In the genomic region with DNA sequence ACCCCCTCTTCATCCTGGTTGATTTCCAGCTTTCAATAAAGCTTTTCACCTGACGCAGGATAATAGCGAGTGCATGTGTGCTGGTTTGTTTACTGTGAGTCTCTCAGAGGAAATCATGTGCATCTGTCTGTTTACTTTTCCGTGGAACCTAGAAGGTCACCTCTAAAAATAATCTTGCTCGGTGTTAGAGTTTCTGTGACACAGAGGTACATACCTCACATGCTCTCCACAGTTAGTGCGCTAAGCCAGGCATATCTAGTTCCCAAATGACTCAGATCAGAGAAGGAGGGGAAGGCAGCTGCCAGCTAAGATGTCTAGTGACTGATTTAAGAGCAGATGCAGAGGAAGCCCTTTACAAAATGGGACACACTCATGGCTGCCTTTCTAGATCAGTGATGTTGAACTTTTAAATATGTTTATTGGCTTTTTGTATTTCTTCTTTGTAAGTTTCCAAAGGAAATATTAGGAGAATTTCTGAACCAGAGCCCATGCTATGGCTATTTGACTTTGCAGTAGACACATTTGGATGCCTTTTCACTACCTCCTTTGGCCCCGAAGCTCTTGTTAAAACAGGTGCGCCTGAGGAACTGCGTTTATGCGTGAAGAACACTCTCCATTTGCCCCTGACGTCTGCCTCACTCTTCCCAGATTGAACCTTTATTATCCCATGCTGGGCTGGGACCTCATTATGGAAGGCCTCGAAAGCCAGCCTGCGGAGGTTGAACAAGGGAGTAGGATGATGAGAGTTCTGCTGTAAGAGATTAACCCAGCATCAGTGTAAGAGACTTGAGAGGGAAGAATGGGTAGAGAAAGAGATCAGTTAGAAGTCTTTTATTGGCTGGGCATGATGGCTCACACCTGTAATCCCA, we compare ENCODE assay signal across 8 cellular contexts.
DNase-seq lines count a peak whose midpoint lies in the region; ATAC-seq and TF ChIP-seq lines count a peak whose summit lies in the region.

No MANE protein-coding gene starts in this region.

- H3K79me1 ChIP-seq in mesendoderm (ENCODE audit: low read length): no peaks in the 10 kb centered on the region

- no peak overlapping the region for H3K4me3 ChIP-seq in mesendoderm (ENCODE audit: low read length)

- no peak overlapping the region for H3K4me2 ChIP-seq in mesendoderm (ENCODE audit: low read length)

- H3K4me3 Mint-ChIP-seq in activated CD4-positive, alpha-beta T cell treated with anti-CD3 and anti-CD28 coated beads for 36 hours: no peak overlapping the region
- no peak overlapping the region for H3K4me3 Mint-ChIP-seq in activated CD4-positive, alpha-beta T cell treated with anti-CD3 and anti-CD28 coated beads, Interleukin-2, amount 10 ng/mL, durations not matched to agents 24 days and 14 days
- no peak overlapping the region for H3K4me3 Mint-ChIP-seq in activated B cell treated with CpG ODN at 0.5 μM for 24 hours
- no peak overlapping the region for H3K4me3 Mint-ChIP-seq in memory B cell

- no peak overlapping the region for H3K9ac ChIP-seq in mesendoderm (ENCODE audit: low read length)

- CTCF ChIA-PET in activated CD4-positive, alpha-beta T cell treated with anti-CD3 and anti-CD28 coated beads for 36 hours (lab: Charles Lee): interaction anchor here (1.0 kb wide), 1 partner anchor 105 kb away, joined by 3 read pairs; no protein-coding TSS in a partner anchor
- CTCF ChIA-PET in activated B cell treated with CpG ODN at 0.5 μM for 24 hours (lab: Charles Lee): no interaction called here

- whole genome bisulfite sequencing in mesendoderm (ENCODE audit: extremely low coverage, insufficient coverage, low lambda C conversion rate): no CpG with 5 or more reads among the region's 12 CpGs

- no peak overlapping the region for H3K27ac ChIP-seq in mesendoderm (ENCODE audit: low read depth, low read length)

- H3K27me3 ChIP-seq in mesendoderm (ENCODE audit: insufficient read depth, low read length, poor library complexity): no peaks in the 10 kb centered on the region

- no peak for TF ChIP-seq CTCF in activated B cell treated with CpG ODN at 0.5 μM for 24 hours (IDR thresholded peaks at IDR 0.05)

- H3K79me2 ChIP-seq in mesendoderm (ENCODE audit: control insufficient read depth, insufficient read depth, low read length): no peaks in the 10 kb centered on the region

- peak; percentile 100 for ATAC-seq in activated CD4-positive, alpha-beta T cell treated with anti-CD3 and anti-CD28 coated beads for 36 hours
- peak; percentile 99 for ATAC-seq in HG02678 (IDR thresholded peaks at IDR 0.05; ENCODE audit: unreplicated experiment)
- ATAC-seq in activated B cell treated with CpG ODN at 0.5 μM for 24 hours (ENCODE audit: low read depth): peak; percentile 96
- peak; percentile 82 for ATAC-seq in memory B cell (ENCODE audit: low read depth)

- H4K5ac ChIP-seq in mesendoderm (ENCODE audit: low read length): no peak overlapping the region

- intact Hi-C loops in activated CD4-positive, alpha-beta T cell treated with anti-CD3 and anti-CD28 coated beads for 36 hours (cut with DNase I, micrococcal nuclease): no loop called here
- intact Hi-C loops in activated CD4-positive, alpha-beta T cell treated with anti-CD3 and anti-CD28 coated beads, Interleukin-2, amount 10 ng/mL, durations not matched to agents 24 days and 14 days (cut with micrococcal nuclease): no loop called here
- intact Hi-C loops in activated B cell treated with CpG ODN at 0.5 μM for 24 hours (cut with micrococcal nuclease): loop anchor here (1.0 kb wide), 1 partner anchor 14 kb away; no protein-coding TSS in a partner anchor

- no peaks in the 10 kb centered on the region for H3K27me3 Mint-ChIP-seq in activated CD4-positive, alpha-beta T cell treated with anti-CD3 and anti-CD28 coated beads for 36 hours
- peaks cover 4% of the 10 kb centered on the region for H3K27me3 Mint-ChIP-seq in activated CD4-positive, alpha-beta T cell treated with anti-CD3 and anti-CD28 coated beads, Interleukin-2, amount 10 ng/mL, durations not matched to agents 24 days and 14 days
- no peaks in the 10 kb centered on the region for H3K27me3 Mint-ChIP-seq in activated B cell treated with CpG ODN at 0.5 μM for 24 hours
- H3K27me3 Mint-ChIP-seq in memory B cell: no peaks in the 10 kb centered on the region

- no peak overlapping the region for H2AK5ac ChIP-seq in mesendoderm (ENCODE audit: low read length)

- POLR2A ChIA-PET in activated CD4-positive, alpha-beta T cell treated with anti-CD3 and anti-CD28 coated beads for 36 hours (lab: Charles Lee): no interaction called here
- POLR2A ChIA-PET in activated B cell treated with CpG ODN at 0.5 μM for 24 hours (lab: Charles Lee): interaction anchor here (0.6 to 0.7 kb wide), 2 partner anchors 57 to 181 kb away, joined by 3 to 16 read pairs; no protein-coding TSS in a partner anchor

- no peak overlapping the region for H2BK15ac ChIP-seq in mesendoderm (replicated peaks; ENCODE audit: low read depth)

- H2BK120ac ChIP-seq in mesendoderm (ENCODE audit: low read depth, low read length): no peak overlapping the region

- no peaks in the 10 kb centered on the region for H3K4me1 ChIP-seq in mesendoderm (ENCODE audit: control insufficient read depth, low read depth, low read length)

- H3K18ac ChIP-seq in mesendoderm (ENCODE audit: low read length): no peak overlapping the region

- H3K4me1 Mint-ChIP-seq in activated CD4-positive, alpha-beta T cell treated with anti-CD3 and anti-CD28 coated beads for 36 hours: peaks cover 8% of the 10 kb centered on the region
- peaks cover 3% of the 10 kb centered on the region for H3K4me1 Mint-ChIP-seq in activated CD4-positive, alpha-beta T cell treated with anti-CD3 and anti-CD28 coated beads, Interleukin-2, amount 10 ng/mL, durations not matched to agents 24 days and 14 days
- peaks cover 8% of the 10 kb centered on the region for H3K4me1 Mint-ChIP-seq in activated B cell treated with CpG ODN at 0.5 μM for 24 hours
- peaks cover 6% of the 10 kb centered on the region for H3K4me1 Mint-ChIP-seq in memory B cell

- H3K9me3 Mint-ChIP-seq in activated CD4-positive, alpha-beta T cell treated with anti-CD3 and anti-CD28 coated beads for 36 hours (ENCODE audit: low read depth): no peaks in the 10 kb centered on the region
- no peaks in the 10 kb centered on the region for H3K9me3 Mint-ChIP-seq in activated CD4-positive, alpha-beta T cell treated with anti-CD3 and anti-CD28 coated beads, Interleukin-2, amount 10 ng/mL, durations not matched to agents 24 days and 14 days
- H3K9me3 Mint-ChIP-seq in activated B cell treated with CpG ODN at 0.5 μM for 24 hours (no peaks in the 10 kb centered on the region), memory B cell (no peaks in the 10 kb centered on the region)

- peak; percentile 55 for DNase-seq in activated CD4-positive, alpha-beta T cell treated with anti-CD3 and anti-CD28 coated beads for 36 hours
- DNase-seq in activated CD4-positive, alpha-beta T cell treated with anti-CD3 and anti-CD28 coated beads, Interleukin-2, amount 10 ng/mL, durations not matched to agents 24 days and 14 days: no peak
- DNase-seq in NCI-H128 (lab: John Stamatoyannopoulos, UW; ENCODE audit: unreplicated experiment) (peak; percentile 83), activated B cell treated with CpG ODN at 0.5 μM for 24 hours (no peak), memory B cell (ENCODE audit: low spot score in 2 of 2) (no peak), mesendoderm (no peak), SKM-1 (lab: John Stamatoyannopoulos, UW; ENCODE audit: unreplicated experiment) (no peak)

- H3K36me3 Mint-ChIP-seq in activated CD4-positive, alpha-beta T cell treated with anti-CD3 and anti-CD28 coated beads for 36 hours (ENCODE audit: low read depth): no peaks in the 10 kb centered on the region
- no peaks in the 10 kb centered on the region for H3K36me3 Mint-ChIP-seq in activated CD4-positive, alpha-beta T cell treated with anti-CD3 and anti-CD28 coated beads, Interleukin-2, amount 10 ng/mL, durations not matched to agents 24 days and 14 days (ENCODE audit: low read depth)
- H3K36me3 Mint-ChIP-seq in activated B cell treated with CpG ODN at 0.5 μM for 24 hours (ENCODE audit: low read depth) (no peaks in the 10 kb centered on the region), memory B cell (peaks cover 3% of the 10 kb centered on the region)

- no peak overlapping the region for H2BK5ac ChIP-seq in mesendoderm (ENCODE audit: low read length)

- no peak overlapping the region for H4K8ac ChIP-seq in mesendoderm (ENCODE audit: low read depth, low read length)

- no peak overlapping the region for H3K27ac Mint-ChIP-seq in activated CD4-positive, alpha-beta T cell treated with anti-CD3 and anti-CD28 coated beads for 36 hours
- no peak overlapping the region for H3K27ac Mint-ChIP-seq in activated CD4-positive, alpha-beta T cell treated with anti-CD3 and anti-CD28 coated beads, Interleukin-2, amount 10 ng/mL, durations not matched to agents 24 days and 14 days
- H3K27ac Mint-ChIP-seq in activated B cell treated with CpG ODN at 0.5 μM for 24 hours: peak overlapping the region; percentile 38
- H3K27ac Mint-ChIP-seq in memory B cell: no peak overlapping the region

- no peaks in the 10 kb centered on the region for H3K36me3 ChIP-seq in mesendoderm (ENCODE audit: control insufficient read depth, insufficient read depth, low read length)

- no peak overlapping the region for H3K23ac ChIP-seq in mesendoderm (ENCODE audit: low read length)

- H3K4ac ChIP-seq in mesendoderm (ENCODE audit: low read depth, low read length): no peak overlapping the region

- H3K56ac ChIP-seq in mesendoderm (ENCODE audit: low read length): no peak overlapping the region

Comparison
In these comparisons a context has a peak if more than half of its experiments do, and no peak if none do; other contexts are left out.
1. DNase-seq: peak in activated CD4-positive, alpha-beta T cell treated with anti-CD3 and anti-CD28 coated beads for 36 hours (single experiment) and NCI-H128 (single experiment); none in activated CD4-positive, alpha-beta T cell treated with anti-CD3 and anti-CD28 coated beads, Interleukin-2, amount 10 ng/mL, durations not matched to agents 24 days and 14 days (single experiment), activated B cell treated with CpG ODN at 0.5 μM for 24 hours (single experiment), memory B cell (0 of 2), mesendoderm (single experiment) and SKM-1 (single experiment).
2. Peak in every context shown above with its lines, with median percentiles within 50 percentile points of each other: ATAC-seq.